In the genomic region with DNA sequence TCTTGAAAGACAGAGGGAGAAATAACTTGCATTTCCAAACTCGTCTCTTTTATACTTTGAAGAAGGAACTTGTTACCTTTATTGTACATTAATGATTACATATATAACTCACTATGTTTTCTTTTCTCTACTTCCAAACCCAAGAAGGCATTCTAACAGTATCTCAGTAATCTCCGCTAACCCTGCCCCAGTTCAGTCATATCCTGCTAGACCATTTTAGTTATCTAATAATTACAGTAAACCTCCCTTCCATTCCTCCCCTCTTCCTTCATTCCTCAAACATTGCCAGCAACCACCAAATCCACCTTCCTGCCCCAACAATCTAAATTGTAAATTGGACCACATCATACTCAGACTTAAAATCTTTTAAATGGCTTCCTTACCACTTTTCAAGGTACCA, we compare ENCODE assay signal across 19 cellular contexts.
"Had no signal": no experiment of that assay in that cellular context is flagged by ENCODE, and none has a peak within 500 bp of the region (broad histone marks: within the 10 kb centered on the region; RNA-seq: fewer than 3 reads in every experiment).

No MANE protein-coding gene starts in this region.

- H3K4me2 ChIP-seq: SK-N-SH had no signal

- H3K9ac ChIP-seq: SK-N-SH had no signal

- H3K27ac Mint-ChIP-seq: activated naive CD4-positive, alpha-beta T cell treated with anti-CD3 and anti-CD28 coated beads, Interleukin-2, amount 10 ng/mL, durations not matched to agents 7 days and 5 days; activated T-helper 2 cell treated with anti-CD3 and anti-CD28 coated beads, Interferon-gamma antibody, Interleukin-2, Interleukin-4, amounts not matched to agents 10 μg/mL and 5 μg/mL and 100 μg/mL, durations not matched to agents 14 hours and 24 hours and 36 hours; brain; natural killer cell had no signal

- H3K27me3 ChIP-seq: esophagus muscularis mucosa, foreskin keratinocyte, stomach, thyroid gland had no signal

- H3K36me3 ChIP-seq: esophagus muscularis mucosa, stomach, thyroid gland, WERI-Rb-1 had no signal

- H3K9me3 Mint-ChIP-seq: activated naive CD4-positive, alpha-beta T cell treated with anti-CD3 and anti-CD28 coated beads, Interleukin-2, amount 10 ng/mL, durations not matched to agents 7 days and 5 days; activated T-helper 2 cell treated with anti-CD3 and anti-CD28 coated beads, Interferon-gamma antibody, Interleukin-2, Interleukin-4, amounts not matched to agents 10 μg/mL and 5 μg/mL and 100 μg/mL, durations not matched to agents 14 hours and 24 hours and 36 hours; central memory CD8-positive, alpha-beta T cell; natural killer cell had no signal

- H3K9me2 ChIP-seq: SK-N-SH had no signal

- H3K4me3 Mint-ChIP-seq: activated naive CD4-positive, alpha-beta T cell treated with anti-CD3 and anti-CD28 coated beads, Interleukin-2, amount 10 ng/mL, durations not matched to agents 7 days and 5 days; brain; central memory CD8-positive, alpha-beta T cell; natural killer cell had no signal

- DNase-seq: activated CD4-positive, alpha-beta T cell treated with anti-CD3 and anti-CD28 coated beads for 48 hours; activated naive CD4-positive, alpha-beta T cell treated with anti-CD3 and anti-CD28 coated beads, Interleukin-2, amount 10 ng/mL, durations not matched to agents 7 days and 5 days; dermis blood vessel endothelial cell; foreskin keratinocyte; head of caudate nucleus; mammary epithelial cell; natural killer cell; SK-N-SH; stimulated activated CD4-positive, alpha-beta T cell treated with anti-CD3 and anti-CD28 coated beads, Interleukin-4, amount 100 ng/mL, for 1 hour; stomach; T-helper 1 cell; thyroid gland; WERI-Rb-1 had no signal

- H3K27ac ChIP-seq: foreskin keratinocyte, thyroid gland, WERI-Rb-1 had no signal

- H3K36me3 Mint-ChIP-seq: natural killer cell had no signal

- H3K4me3 ChIP-seq: esophagus muscularis mucosa, stomach, thyroid gland had no signal

- ATAC-seq: foreskin keratinocyte, natural killer cell had no signal

- FAIRE-seq: endometrium, islet of Langerhans had no signal

- H3K4me1 ChIP-seq: foreskin keratinocyte had no signal

- H3K27me3 Mint-ChIP-seq: activated naive CD4-positive, alpha-beta T cell treated with anti-CD3 and anti-CD28 coated beads, Interleukin-2, amount 10 ng/mL, durations not matched to agents 7 days and 5 days; brain; central memory CD8-positive, alpha-beta T cell had no signal

- H3K9me3 ChIP-seq: esophagus muscularis mucosa, SK-N-SH, stomach, thyroid gland had no signal
